In the genomic region with DNA sequence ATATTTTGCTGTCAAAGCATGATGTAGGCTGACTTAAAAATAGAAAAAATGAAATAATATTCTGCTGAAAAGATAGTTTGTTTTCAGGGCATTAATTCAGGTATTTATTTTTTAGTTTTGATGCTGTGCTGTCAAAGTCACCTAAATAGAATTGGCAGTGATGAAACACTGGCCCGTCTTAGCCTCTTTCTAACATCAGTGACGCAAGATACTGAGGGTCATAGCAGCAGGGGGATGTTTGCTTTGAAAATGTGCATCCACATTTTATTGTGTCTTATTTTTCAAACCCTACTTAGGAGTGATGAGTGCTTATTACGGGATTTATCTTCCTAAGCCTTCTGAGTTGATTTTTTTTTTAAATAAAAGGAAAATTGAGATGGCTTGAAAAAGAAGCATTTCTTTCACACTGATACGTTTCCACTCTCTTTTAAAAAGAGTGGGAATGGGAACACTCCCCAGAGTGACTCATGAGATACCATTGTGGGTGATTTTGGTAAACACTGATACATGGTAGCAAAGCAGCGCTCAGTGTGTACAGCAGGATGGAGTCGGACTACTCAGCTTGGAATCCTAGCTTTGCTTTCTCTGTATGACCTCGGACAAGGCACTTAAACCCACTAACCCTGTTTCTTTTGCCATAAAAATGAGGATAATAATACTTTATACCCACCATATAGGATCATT, we compare ENCODE assay signal across 17 cellular contexts.
A peak's percentile ranks its signal among the peaks of the same experiment; 100 is the strongest.
DNase-seq lines count a peak whose midpoint lies in the region; ATAC-seq and TF ChIP-seq lines count a peak whose summit lies in the region.
"Had no signal": no experiment of that assay in that cellular context is flagged by ENCODE, and none has a peak within 500 bp of the region (broad histone marks: within the 10 kb centered on the region; RNA-seq: fewer than 3 reads in every experiment).

No MANE protein-coding gene starts in this region.

- no peak for TF ChIP-seq CTCF in Calu3 (IDR thresholded peaks at IDR 0.05; ENCODE audit: unreplicated experiment)

- H3K36me3 Mint-ChIP-seq in Calu3 (ENCODE audit: insufficient read depth, unreplicated experiment), result no peaks in the 10 kb centered on the region

- no peak for ATAC-seq in HG02852 (IDR thresholded peaks at IDR 0.05; ENCODE audit: unreplicated experiment)
- ATAC-seq: activated T-cell treated with anti-CD3 and anti-CD28 coated beads, Interleukin-2, amount 50 U/mL, for 4 hours; left colon had no signal

- DNase-seq in AG20443 (ENCODE audit: low spot score) (peak; percentile 60), RPMI7951 (ENCODE audit: low read depth) (peak; percentile 14), fibroblast of gingiva (ENCODE audit: low read depth) (peak; percentile 49), putamen (ENCODE audit: low spot score) (no peak), Calu3 (no peak), NOMO-1 (lab: John Stamatoyannopoulos, UW; ENCODE audit: unreplicated experiment in 2 of 2) (no peak)
- DNase-seq: activated CD4-positive, CD25-positive, alpha-beta regulatory T cell; activated T-cell treated with anti-CD3 and anti-CD28 coated beads, Interleukin-2, amount 50 U/mL, for 4 hours; H9; left colon; NCI-H1417; nucleus accumbens; SK-N-SH had no signal

- CTCF ChIA-PET in Calu3 (lab: Charles Lee), result no interaction called here

- H3K4me3 ChIP-seq in muscle layer of colon (ENCODE audit: low read depth in 1 of 2, low read length in 2 of 2), result no peak overlapping the region
- H3K4me3 ChIP-seq: BLaER1 had no signal

- H3K4me1 ChIP-seq in muscle layer of colon (ENCODE audit: insufficient read depth, low read length), result peaks cover 43% of the 10 kb centered on the region

- no peak overlapping the region for H3K27ac Mint-ChIP-seq in Calu3 (ENCODE audit: unreplicated experiment)
- H3K27ac Mint-ChIP-seq: H9 had no signal

- H3K9me3 Mint-ChIP-seq in Calu3 (ENCODE audit: low read depth, unreplicated experiment), result no peaks in the 10 kb centered on the region
- H3K9me3 Mint-ChIP-seq: activated T-cell treated with anti-CD3 and anti-CD28 coated beads, Interleukin-2, amount 50 U/mL, for 4 hours; central memory CD8-positive, alpha-beta T cell; H9 had no signal

- H3K27me3 Mint-ChIP-seq in Calu3 (ENCODE audit: unreplicated experiment), result no peaks in the 10 kb centered on the region
- H3K27me3 Mint-ChIP-seq: central memory CD8-positive, alpha-beta T cell had no signal

- H3K27ac ChIP-seq in muscle layer of colon (ENCODE audit: low read depth, low read length), result peak overlapping the region; percentile 45
- H3K27ac ChIP-seq: BLaER1 had no signal

- H3K4me1 Mint-ChIP-seq in Calu3 (ENCODE audit: low read depth, unreplicated experiment), result no peaks in the 10 kb centered on the region

- H3K27me3 ChIP-seq in muscle layer of colon (ENCODE audit: control insufficient read depth in 1 of 2, insufficient read depth in 2 of 2, low read length in 2 of 2), result no peaks in the 10 kb centered on the region
- H3K27me3 ChIP-seq: BLaER1 had no signal

- no peaks in the 10 kb centered on the region for H3K36me3 ChIP-seq in muscle layer of colon (ENCODE audit: insufficient read depth, low read length)
- H3K36me3 ChIP-seq: BLaER1 had no signal

- no peaks in the 10 kb centered on the region for H3K9me3 ChIP-seq in muscle layer of colon (ENCODE audit: low read length)
- H3K9me3 ChIP-seq: BLaER1, SK-N-SH had no signal

- intact Hi-C loops in Calu3 (cut with micrococcal nuclease; ENCODE audit: unreplicated experiment), result no loop called here

- H3K4me3 Mint-ChIP-seq in Calu3 (ENCODE audit: low read depth, unreplicated experiment), result no peak overlapping the region
- H3K4me3 Mint-ChIP-seq: activated T-cell treated with anti-CD3 and anti-CD28 coated beads, Interleukin-2, amount 50 U/mL, for 4 hours; central memory CD8-positive, alpha-beta T cell; H9 had no signal

- H3K9ac ChIP-seq in muscle layer of colon (ENCODE audit: low read length), result no peak overlapping the region
- H3K9ac ChIP-seq: BLaER1, SK-N-SH had no signal

- no TSS peak for BruUV-seq in Calu3 (replicated peaks; lab: Mats Ljungman, UMichigan)

Comparison
In these comparisons a context has a peak if more than half of its experiments do, and no peak if none do; other contexts are left out.
1. DNase-seq: peak in AG20443 (single experiment), RPMI7951 (single experiment) and fibroblast of gingiva (single experiment); none in putamen (single experiment), Calu3 (single experiment) and NOMO-1 (0 of 2).